8 cellular contexts compared by ENCODE assay signal in the genomic region with DNA sequence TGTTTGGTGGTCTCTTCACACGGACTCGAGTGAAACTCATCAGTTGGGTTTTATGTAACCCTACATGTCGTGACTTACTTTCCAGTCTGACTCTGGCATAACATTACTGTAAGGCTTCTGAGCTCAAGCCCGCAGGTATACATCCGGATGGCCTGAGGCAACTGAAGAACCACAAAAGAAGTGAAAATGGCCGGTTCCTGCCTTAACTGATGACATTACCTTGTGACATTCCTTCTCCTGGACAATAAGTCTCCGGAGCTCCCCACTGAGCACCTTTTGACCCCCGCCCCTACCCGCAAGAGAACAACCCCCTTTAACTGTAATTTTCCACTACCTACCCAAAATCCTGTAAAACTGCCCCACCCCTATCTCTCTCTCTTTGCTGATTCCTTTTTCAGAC. TPM values are rescaled to one million over a fixed set of nuclear protein-coding genes. Genes with fewer than 3 reads are reported as not detected.
DNase-seq lines count a peak whose midpoint lies in the region; ATAC-seq and TF ChIP-seq lines count a peak whose summit lies in the region.
"Not testable (repeated sequence)": the region's sequence is repeated elsewhere in the genome, so short reads cannot be mapped to it uniquely, and the experiment has no call there.

No MANE protein-coding gene starts in this region.

- H3K9me3 Mint-ChIP-seq in CD4-positive, CD25-positive, alpha-beta regulatory T cell; activated naive CD8-positive, alpha-beta T cell (ENCODE audit: low read depth); endothelial cell (ENCODE audit: unreplicated experiment): not testable (repeated sequence)

- H2BK120ac ChIP-seq in mesendoderm (ENCODE audit: low read depth, low read length); trophoblast cell (ENCODE audit: insufficient read depth, low read length, poor library complexity): not testable (repeated sequence)

- not testable (repeated sequence) for H3K4me2 ChIP-seq in mesendoderm (ENCODE audit: low read length); trophoblast cell (ENCODE audit: low read length)

- H3K27ac ChIP-seq in CD4-positive, CD25-positive, alpha-beta regulatory T cell (ENCODE audit: insufficient read depth, low read length, poor library complexity, severe bottlenecking), result not testable (repeated sequence)
- peak overlapping the region; percentile 60 for H3K27ac ChIP-seq in HUES48 (ENCODE audit: low read depth, low read length)
- peak overlapping the region; percentile 88 for H3K27ac ChIP-seq in VCaP
- peak overlapping the region; percentile 98 for H3K27ac ChIP-seq in mesendoderm (ENCODE audit: low read depth, low read length)
- H3K27ac ChIP-seq in trophoblast cell (ENCODE audit: low read depth, low read length), result peak overlapping the region; percentile 64
- peak overlapping the region; percentile 11 for H3K27ac ChIP-seq in upper lobe of right lung

- H3K4me1 ChIP-seq in CD4-positive, CD25-positive, alpha-beta regulatory T cell (ENCODE audit: control insufficient read depth, insufficient read depth, low read length, poor library complexity, severe bottlenecking), result peaks cover 23% of the 10 kb centered on the region
- peaks cover 20% of the 10 kb centered on the region for H3K4me1 ChIP-seq in HUES48 (ENCODE audit: control insufficient read depth, insufficient read depth, low read length)
- H3K4me1 ChIP-seq in mesendoderm (ENCODE audit: control insufficient read depth, low read depth, low read length), result peaks cover 25% of the 10 kb centered on the region
- H3K4me1 ChIP-seq in trophoblast cell (ENCODE audit: control insufficient read depth in 1 of 2, insufficient read depth in 2 of 2, low read length in 2 of 2), result peaks cover 40 to 48% of the 10 kb centered on the region in 2 experiments
- H3K4me1 ChIP-seq in upper lobe of right lung, result peaks cover 75% of the 10 kb centered on the region

- H3K14ac ChIP-seq in trophoblast cell (ENCODE audit: low read length), result not testable (repeated sequence)

- peak overlapping the region; percentile 29 for H4K91ac ChIP-seq in trophoblast cell (ENCODE audit: low read depth, low read length)

- not testable (repeated sequence) for H3K4ac ChIP-seq in mesendoderm (ENCODE audit: low read depth, low read length); trophoblast cell (ENCODE audit: low read depth, low read length)

- not testable (repeated sequence) for H2BK12ac ChIP-seq in trophoblast cell (ENCODE audit: low read length)

- H2AFZ ChIP-seq in trophoblast cell (ENCODE audit: insufficient read depth, low read length, poor library complexity), result not testable (repeated sequence)

- not testable (repeated sequence) for TF ChIP-seq CTCF in VCaP (conservative IDR thresholded peaks at IDR 0.05); endothelial cell (IDR thresholded peaks at IDR 0.05; ENCODE audit: unreplicated experiment); upper lobe of right lung (IDR thresholded peaks at IDR 0.05)

- H3K36me3 Mint-ChIP-seq in CD4-positive, CD25-positive, alpha-beta regulatory T cell; activated naive CD8-positive, alpha-beta T cell: not testable (repeated sequence)
- peaks cover 14% of the 10 kb centered on the region for H3K36me3 Mint-ChIP-seq in endothelial cell (ENCODE audit: low read depth, unreplicated experiment)

- H3K79me1 ChIP-seq in mesendoderm (ENCODE audit: low read length) (peaks cover 19% of the 10 kb centered on the region), trophoblast cell (ENCODE audit: low read length) (peaks cover 30% of the 10 kb centered on the region)

- peak overlapping the region; percentile 94 for H3K18ac ChIP-seq in mesendoderm (ENCODE audit: low read length)
- H3K18ac ChIP-seq in trophoblast cell (ENCODE audit: low read length), result not testable (repeated sequence)

- H3K4me3 Mint-ChIP-seq in CD4-positive, CD25-positive, alpha-beta regulatory T cell, result not testable (repeated sequence)
- H3K4me3 Mint-ChIP-seq in activated naive CD8-positive, alpha-beta T cell, result peak overlapping the region; percentile 65
- peak overlapping the region; percentile 45 for H3K4me3 Mint-ChIP-seq in endothelial cell (ENCODE audit: unreplicated experiment)

- H3K4me1 Mint-ChIP-seq in CD4-positive, CD25-positive, alpha-beta regulatory T cell, result peaks cover 13 to 73% (median 44%) of the 10 kb centered on the region in 4 donors
- H3K4me1 Mint-ChIP-seq in activated naive CD8-positive, alpha-beta T cell (ENCODE audit: low read depth), result peaks cover 82% of the 10 kb centered on the region
- H3K4me1 Mint-ChIP-seq in endothelial cell (ENCODE audit: unreplicated experiment), result peaks cover 81% of the 10 kb centered on the region

- intact Hi-C loops in upper lobe of right lung (cut with DNase I), result not testable (repeated sequence)

- H4K8ac ChIP-seq in mesendoderm (ENCODE audit: low read depth, low read length); trophoblast cell (ENCODE audit: low read depth, low read length): not testable (repeated sequence)

- H3K27ac Mint-ChIP-seq in CD4-positive, CD25-positive, alpha-beta regulatory T cell, result peak overlapping the region; percentile 43 to 93 (median 73)
- H3K27ac Mint-ChIP-seq in activated naive CD8-positive, alpha-beta T cell, result peak overlapping the region; percentile 93
- peak overlapping the region; percentile 75 for H3K27ac Mint-ChIP-seq in endothelial cell (ENCODE audit: unreplicated experiment)

- not testable (repeated sequence) for H4K12ac ChIP-seq in trophoblast cell (ENCODE audit: low read depth, low read length)

- not testable (repeated sequence) for H3K9me3 ChIP-seq in CD4-positive, CD25-positive, alpha-beta regulatory T cell (ENCODE audit: control insufficient read depth in 2 of 2, low read length in 2 of 2); HUES48 (ENCODE audit: control insufficient read depth, insufficient read depth, low read length); trophoblast cell (ENCODE audit: insufficient read depth, low read depth, low read length); upper lobe of right lung

- not testable (repeated sequence) for H3K27me3 ChIP-seq in CD4-positive, CD25-positive, alpha-beta regulatory T cell (ENCODE audit: control insufficient read depth, insufficient read depth, low read length); HUES48 (ENCODE audit: control insufficient read depth, insufficient read depth, low read length); mesendoderm (ENCODE audit: insufficient read depth, low read length, poor library complexity); trophoblast cell (ENCODE audit: insufficient read depth, low read length); upper lobe of right lung

- WGBS in mesendoderm (ENCODE audit: extremely low coverage, insufficient coverage, low lambda C conversion rate), result no CpG with 5 or more reads among the region's 9 CpGs
- no CpG with 5 or more reads among the region's 9 CpGs for WGBS in trophoblast cell (ENCODE audit: extremely low coverage, insufficient coverage, insufficient read length)

- not testable (repeated sequence) for DNase-seq in CD4-positive, CD25-positive, alpha-beta regulatory T cell; endothelial cell (ENCODE audit: low spot score); upper lobe of right lung
- DNase-seq in mesendoderm, result peak; percentile 92
- DNase-seq in trophoblast cell, result peak; percentile 72 to 75

- H3K79me2 ChIP-seq in mesendoderm (ENCODE audit: control insufficient read depth, insufficient read depth, low read length), result peaks cover 22% of the 10 kb centered on the region
- H3K79me2 ChIP-seq in trophoblast cell (ENCODE audit: control insufficient read depth, insufficient read depth, low read length, poor library complexity), result not testable (repeated sequence)

- not testable (repeated sequence) for H3K4me3 ChIP-seq in CD4-positive, CD25-positive, alpha-beta regulatory T cell (ENCODE audit: low read depth, low read length); HUES48 (ENCODE audit: low read depth, low read length); mesendoderm (ENCODE audit: low read length); trophoblast cell (ENCODE audit: low read depth, low read length); upper lobe of right lung

- not testable (repeated sequence) for H4K5ac ChIP-seq in mesendoderm (ENCODE audit: low read length)

- not testable (repeated sequence) for H3K27me3 Mint-ChIP-seq in CD4-positive, CD25-positive, alpha-beta regulatory T cell; activated naive CD8-positive, alpha-beta T cell
- peaks cover 15% of the 10 kb centered on the region for H3K27me3 Mint-ChIP-seq in endothelial cell (ENCODE audit: unreplicated experiment)

- H2BK5ac ChIP-seq in mesendoderm (ENCODE audit: low read length), result peak overlapping the region; percentile 86
- H2BK5ac ChIP-seq in trophoblast cell (ENCODE audit: low read depth, low read length, poor library complexity), result peak overlapping the region; percentile 35

- H3K56ac ChIP-seq in mesendoderm (ENCODE audit: low read length), result peak overlapping the region; percentile 80

- H3K36me3 ChIP-seq in CD4-positive, CD25-positive, alpha-beta regulatory T cell (ENCODE audit: control insufficient read depth, insufficient read depth, low read length); HUES48 (ENCODE audit: control insufficient read depth, insufficient read depth, low read length); mesendoderm (ENCODE audit: control insufficient read depth, insufficient read depth, low read length); trophoblast cell (ENCODE audit: control insufficient read depth in 1 of 2, insufficient read depth in 2 of 2, low read length in 2 of 2); upper lobe of right lung: not testable (repeated sequence)

- H2BK15ac ChIP-seq in mesendoderm (replicated peaks; ENCODE audit: low read depth), result not testable (repeated sequence)

- H3K9ac ChIP-seq in HUES48 (ENCODE audit: low read depth, low read length) (peak overlapping the region; percentile 44; the same call in 1 of the 2 replicates), mesendoderm (ENCODE audit: low read length) (peak overlapping the region; percentile 35)
- not testable (repeated sequence) for H3K9ac ChIP-seq in trophoblast cell (ENCODE audit: low read length)

- not testable (repeated sequence) for ATAC-seq in CD4-positive, CD25-positive, alpha-beta regulatory T cell (ENCODE audit: low read depth in 2 of 2); upper lobe of right lung

- H2AK5ac ChIP-seq in mesendoderm (ENCODE audit: low read length); trophoblast cell (ENCODE audit: low read length): not testable (repeated sequence)

- H3K23ac ChIP-seq in mesendoderm (ENCODE audit: low read length); trophoblast cell (ENCODE audit: low read length): not testable (repeated sequence)

RNA-seq across cellular contexts. Expression of gene ARRB1, which starts 19.7 kb away (rescaled TPM):
- 36.1 TPM for total RNA-seq in CD4-positive, CD25-positive, alpha-beta regulatory T cell
- polyA plus RNA-seq in CD4-positive, CD25-positive, alpha-beta regulatory T cell, result 1 to 10 TPM; 5.1 to 8.0 (median 5.8) TPM
- total RNA-seq in endothelial cell (ENCODE audit: unreplicated experiment) (197 TPM), upper lobe of right lung (188 TPM)
- 42.6 TPM for polyA plus RNA-seq in mesendoderm (2013, experiment 1 of 2)
- polyA plus RNA-seq in mesendoderm (2013, experiment 2 of 2), result 43.2 TPM
- polyA plus RNA-seq in trophoblast cell (2013), result 34.1 and 34.7 TPM in 2 replicates
